In the genomic region with DNA sequence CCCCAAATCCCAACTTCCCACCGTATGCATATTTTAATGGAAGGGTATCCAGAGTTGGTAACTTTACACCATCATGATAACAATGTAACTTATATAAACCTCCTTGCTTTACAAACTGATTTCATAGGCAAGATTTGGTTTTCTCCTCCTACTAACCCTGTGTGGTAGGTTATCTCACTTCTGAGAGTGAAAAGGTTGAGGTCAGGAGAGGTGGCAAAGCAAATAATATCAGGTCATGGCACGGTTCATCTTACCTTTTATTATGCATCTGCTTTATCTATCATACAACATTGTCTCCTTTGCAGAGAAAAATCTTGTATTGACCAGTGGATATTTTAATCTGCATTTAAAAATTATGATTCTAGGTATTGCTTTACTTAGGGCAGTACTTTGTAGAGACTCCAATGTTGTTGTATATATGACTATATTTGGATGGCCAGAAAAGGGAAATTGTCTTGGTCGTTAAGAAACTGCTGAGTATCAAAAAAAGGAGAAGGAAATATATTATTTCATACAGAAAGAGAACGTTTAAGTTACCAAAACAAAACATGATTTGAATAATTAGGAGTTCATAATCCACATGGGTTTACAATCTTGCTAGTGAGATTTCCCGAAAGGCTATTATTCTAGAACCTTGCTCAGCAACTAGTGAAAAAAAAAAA, we compare ENCODE assay signal across 28 cellular contexts. TPM values are rescaled to one million over a fixed set of nuclear protein-coding genes. Genes with fewer than 3 reads are reported as not detected.
DNase-seq lines count a peak whose midpoint lies in the region; ATAC-seq, FAIRE-seq and TF ChIP-seq lines count a peak whose summit lies in the region.
"Had no signal": no experiment of that assay in that cellular context is flagged by ENCODE, and none has a peak within 500 bp of the region (broad histone marks: within the 10 kb centered on the region; RNA-seq: fewer than 3 reads in every experiment).

No MANE protein-coding gene starts in this region.

- peaks cover 0 to 18% (median 2%) of the 10 kb centered on the region in 4 donors for H3K4me1 ChIP-seq in right lobe of liver
- H3K4me1 ChIP-seq: gastroesophageal sphincter, Peyer's patch had no signal

- FAIRE-seq in RCC 7860 (lab: Jason Lieb, UNC) = no peak
- FAIRE-seq: GM12892 had no signal

- H3K36me3 ChIP-seq in SU-DHL-6 (ENCODE audit: low read length) = no peaks in the 10 kb centered on the region
- H3K36me3 ChIP-seq in right lobe of liver = no peaks in the 10 kb centered on the region
- H3K36me3 ChIP-seq: gastroesophageal sphincter, Peyer's patch, WERI-Rb-1 had no signal

- 37% methylated on average over 5 of the region's 5 CpGs for WGBS in right lobe of liver (ENCODE audit: insufficient coverage, low coverage, low lambda C conversion rate, missing lambda C conversion rate)

- intact Hi-C loops in CD14-positive monocyte (cut with micrococcal nuclease) (loop anchor here (5.0 to 10.0 kb wide), 2 partner anchors 55 to 58 kb away; no protein-coding TSS in a partner anchor), right lobe of liver (cut with DNase I) (no loop called here)

- no peak for DNase-seq in CD14-positive monocyte (ENCODE audit: low spot score)
- DNase-seq in KG1 (lab: John Stamatoyannopoulos, UW) = peak; percentile 20
- no peak for DNase-seq in right lobe of liver
- no peak for DNase-seq in immature natural killer cell
- DNase-seq in RCC 7860 (ENCODE audit: low spot score) = no peak
- DNase-seq in SHP77 (lab: John Stamatoyannopoulos, UW) = no peak
- DNase-seq: activated CD4-positive, alpha-beta T cell treated with anti-CD3 and anti-CD28 coated beads, Interleukin-2, amount 10 ng/mL, durations not matched to agents 24 days and 14 days; activated gamma-delta T cell treated with Interleukin-2 at 50 U/mL for 16 hours; activated T-cell treated with anti-CD3 and anti-CD28 coated beads, Interleukin-2, amount 50 U/mL, for 4 hours; CD8-positive, alpha-beta T cell; cerebellar nuclear complex; EL; H7; hippocampal formation; mesenchymal stem cell; NCI-H1417 treated with DMSO at 0.1 percent for 48 hours; NCI-H446; Peyer's patch; stimulated activated CD4-positive, alpha-beta T cell treated with anti-CD3 and anti-CD28 coated beads, Interleukin-4, amount 100 ng/mL, for 24 hours; WERI-Rb-1 had no signal

- ATAC-seq in right lobe of liver = peak; percentile 15 to 51 (median 31)
- ATAC-seq: activated T-cell treated with anti-CD3 and anti-CD28 coated beads, Interleukin-2, amount 50 U/mL, for 4 hours; CD8-positive, alpha-beta T cell; gastroesophageal sphincter; sciatic nerve; stimulated activated effector memory CD8-positive, alpha-beta T cell treated with anti-CD3 and anti-CD28 coated beads, Interleukin-12 subunit alpha, Interleukin-12 subunit beta, amount 100 ng/mL, for 72 hours had no signal

- H3K4me1 Mint-ChIP-seq in CD14-positive monocyte (peaks cover 65% of the 10 kb centered on the region), immature natural killer cell (no peaks in the 10 kb centered on the region)
- H3K4me1 Mint-ChIP-seq: activated CD4-positive, alpha-beta T cell treated with anti-CD3 and anti-CD28 coated beads, Interleukin-2, amount 10 ng/mL, durations not matched to agents 24 days and 14 days; stimulated activated effector memory CD8-positive, alpha-beta T cell treated with anti-CD3 and anti-CD28 coated beads, Interleukin-12 subunit alpha, Interleukin-12 subunit beta, amount 100 ng/mL, for 72 hours had no signal

- peaks cover 0 to 4% of the 10 kb centered on the region in 2 donors for H3K36me3 Mint-ChIP-seq in CD14-positive monocyte
- no peaks in the 10 kb centered on the region for H3K36me3 Mint-ChIP-seq in immature natural killer cell
- H3K36me3 Mint-ChIP-seq: CD8-positive, alpha-beta T cell; IgD-negative memory B cell; stimulated activated effector memory CD8-positive, alpha-beta T cell treated with anti-CD3 and anti-CD28 coated beads, Interleukin-12 subunit alpha, Interleukin-12 subunit beta, amount 100 ng/mL, for 72 hours had no signal

- no peak overlapping the region for H3K4me3 ChIP-seq in SU-DHL-6 (ENCODE audit: insufficient read depth, low read length, poor library complexity, severe bottlenecking)
- H3K4me3 ChIP-seq in right lobe of liver = no peak overlapping the region
- H3K4me3 ChIP-seq: gastroesophageal sphincter, Peyer's patch had no signal

- H3K4me3 Mint-ChIP-seq in CD14-positive monocyte (peak overlapping the region in 1 of 2 donors; percentile 59), immature natural killer cell (no peak overlapping the region)
- H3K4me3 Mint-ChIP-seq: activated CD4-positive, alpha-beta T cell treated with anti-CD3 and anti-CD28 coated beads, Interleukin-2, amount 10 ng/mL, durations not matched to agents 24 days and 14 days; activated T-cell treated with anti-CD3 and anti-CD28 coated beads, Interleukin-2, amount 50 U/mL, for 4 hours; CD8-positive, alpha-beta T cell; IgD-negative memory B cell; stimulated activated effector memory CD8-positive, alpha-beta T cell treated with anti-CD3 and anti-CD28 coated beads, Interleukin-12 subunit alpha, Interleukin-12 subunit beta, amount 100 ng/mL, for 72 hours; T-helper 1 cell treated with Interleukin-12 subunit alpha and Interleukin-12 subunit beta and Interleukin-4 antibody, amounts not matched to agents 30 μg/mL and 1 μg/mL, for 36 hours had no signal

- H3K27me3 Mint-ChIP-seq in CD14-positive monocyte (ENCODE audit: low read depth in 3 of 3) (no peaks in the 10 kb centered on the region), immature natural killer cell (ENCODE audit: low read depth in 3 of 3) (peaks cover 0 to 4% (median 0%) of the 10 kb centered on the region in 3 donors)
- H3K27me3 Mint-ChIP-seq: IgD-negative memory B cell, progenitor cell of endocrine pancreas had no signal

- H3K27ac ChIP-seq in SU-DHL-6 (ENCODE audit: low read depth, low read length) (no peak overlapping the region), right lobe of liver (peak overlapping the region; percentile 30 to 72 (median 33))
- H3K27ac ChIP-seq: gastroesophageal sphincter, Peyer's patch, WERI-Rb-1 had no signal

- no peaks in the 10 kb centered on the region for H3K79me2 ChIP-seq in SU-DHL-6 (ENCODE audit: insufficient read depth, low read length)

- H3F3A ChIP-seq in SU-DHL-6 (ENCODE audit: insufficient read depth) = 0 out of 2 replicates have a peak, but pooled peaks cover 3% of the 10 kb centered on the region

- no peak for TF ChIP-seq CTCF in CD14-positive monocyte (IDR thresholded peaks at IDR 0.05)
- TF ChIP-seq CTCF in SU-DHL-6 (IDR thresholded peaks at IDR 0.05; ENCODE audit: insufficient read depth, low read length, poor library complexity, severe bottlenecking) = no peak
- TF ChIP-seq CTCF in right lobe of liver (IDR thresholded peaks at IDR 0.05) = no peak

- TF ChIP-seq POLR2A in right lobe of liver (IDR thresholded peaks at IDR 0.05) = no peak

- no peaks in the 10 kb centered on the region for H3K9me2 ChIP-seq in SU-DHL-6 (replicated peaks; ENCODE audit: insufficient read depth, low read length)

- H3K9ac ChIP-seq in SU-DHL-6 (ENCODE audit: low read length) = no peak overlapping the region

- H3K27me3 ChIP-seq in SU-DHL-6 (ENCODE audit: low read length) = no peaks in the 10 kb centered on the region
- H3K27me3 ChIP-seq in right lobe of liver = no peaks in the 10 kb centered on the region
- H3K27me3 ChIP-seq: gastroesophageal sphincter, Peyer's patch had no signal

- no peaks in the 10 kb centered on the region for H4K20me1 ChIP-seq in SU-DHL-6 (ENCODE audit: low read depth, low read length)

- peak overlapping the region; percentile 31 for H3K4me2 ChIP-seq in SU-DHL-6 (ENCODE audit: low read depth, low read length, poor library complexity, severe bottlenecking)

- H3K27ac Mint-ChIP-seq in CD14-positive monocyte = peak overlapping the region; percentile 60 to 93 (median 85)
- no peak overlapping the region for H3K27ac Mint-ChIP-seq in immature natural killer cell
- H3K27ac Mint-ChIP-seq: activated CD4-positive, alpha-beta T cell treated with anti-CD3 and anti-CD28 coated beads, Interleukin-2, amount 10 ng/mL, durations not matched to agents 24 days and 14 days; CD8-positive, alpha-beta T cell; IgD-negative memory B cell; progenitor cell of endocrine pancreas; stimulated activated effector memory CD8-positive, alpha-beta T cell treated with anti-CD3 and anti-CD28 coated beads, Interleukin-12 subunit alpha, Interleukin-12 subunit beta, amount 100 ng/mL, for 72 hours; T-helper 1 cell treated with Interleukin-12 subunit alpha and Interleukin-12 subunit beta and Interleukin-4 antibody, amounts not matched to agents 30 μg/mL and 1 μg/mL, for 36 hours had no signal

- H3K9me3 Mint-ChIP-seq in CD14-positive monocyte (peaks cover 0 to 3% (median 0%) of the 10 kb centered on the region in 7 donors), immature natural killer cell (peaks cover 0 to 1% (median 0%) of the 10 kb centered on the region in 6 donors)
- H3K9me3 Mint-ChIP-seq: CD8-positive, alpha-beta T cell; IgD-negative memory B cell; stimulated activated effector memory CD8-positive, alpha-beta T cell treated with anti-CD3 and anti-CD28 coated beads, Interleukin-12 subunit alpha, Interleukin-12 subunit beta, amount 100 ng/mL, for 72 hours had no signal

- no peak overlapping the region for H2AFZ ChIP-seq in SU-DHL-6 (ENCODE audit: low read depth, low read length, severe bottlenecking)

- no peaks in the 10 kb centered on the region for H3K9me3 ChIP-seq in SU-DHL-6 (ENCODE audit: insufficient read depth, low read length)
- no peaks in the 10 kb centered on the region for H3K9me3 ChIP-seq in right lobe of liver
- H3K9me3 ChIP-seq: gastroesophageal sphincter, Peyer's patch had no signal

RNA-seq across cellular contexts. Expression of a gene that starts 30.4 kb away (rescaled TPM):
- polyA plus RNA-seq in CD14-positive monocyte (10 to 100 TPM; 71.0 to 84.9 TPM), immature natural killer cell (10 to 100 TPM; 10.5 to 12.1 (median 10.6) TPM)
- total RNA-seq in right lobe of liver = 10 to 100 TPM; 23.4 to 83.1 (median 44.4) TPM

Comparison
In these comparisons a context has a peak if more than half of its experiments do, and no peak if none do; other contexts are left out.
1. H3K27ac Mint-ChIP-seq: peak in CD14-positive monocyte (7 of 7); none in immature natural killer cell (0 of 6).
2. RNA of a gene that starts 30.4 kb away (polyA plus RNA-seq): 71.0 to 84.9 TPM in CD14-positive monocyte; 10.5 to 12.1 TPM in immature natural killer cell; every median in the first group is over 4 times any median in the second.
3. intact Hi-C loops: an anchor here in CD14-positive monocyte (5.0 to 10.0 kb wide); none called in right lobe of liver.